Comparison of ENCODE assay signal across 27 cellular contexts in genomic region chr7:43791-44540, GRCh38.
DNase-seq lines count a peak whose midpoint lies in the region; ATAC-seq, FAIRE-seq and TF ChIP-seq lines count a peak whose summit lies in the region.
"Had no signal": no experiment of that assay in that cellular context is flagged by ENCODE, and none has a peak within 500 bp of the region (broad histone marks: within the 10 kb centered on the region; RNA-seq: fewer than 3 reads in every experiment).

No MANE protein-coding gene starts in this region.

- TF ChIP-seq POLR2A in GM12878 (IDR thresholded peaks at IDR 0.05; ENCODE audit: low read depth, low read length): no peak

- no peaks in the 10 kb centered on the region for H4K20me1 ChIP-seq in GM12878 (ENCODE audit: control insufficient read depth, insufficient read depth)
- no peaks in the 10 kb centered on the region for H4K20me1 ChIP-seq in Karpas-422 (ENCODE audit: insufficient read depth, low read depth, low read length)
- H4K20me1 ChIP-seq: BLaER1 had no signal

- ATAC-seq in Right ventricle myocardium superior (ENCODE audit: poor library complexity): no peak
- no peak for ATAC-seq in GM12878
- ATAC-seq: activated CD4-positive, CD25-positive, alpha-beta regulatory T cell treated with anti-CD3 and anti-CD28 coated beads, Interleukin-2, amount 50 U/mL, for 24 hours; GM23338; natural killer cell treated with Interleukin-12 subunit alpha and Interleukin-12 subunit beta and Interleukin-15 and Interleukin-18, amount 100 ng/mL, for 72 hours; PC-3 had no signal

- H3K4me1 Mint-ChIP-seq in neural crest cell: no peaks in the 10 kb centered on the region
- H3K4me1 Mint-ChIP-seq: activated naive CD8-positive, alpha-beta T cell treated with anti-CD3 and anti-CD28 coated beads for 36 hours; immature natural killer cell had no signal

- no peak overlapping the region for H3K27ac Mint-ChIP-seq in neural crest cell (ENCODE audit: unreplicated experiment)
- H3K27ac Mint-ChIP-seq: activated naive CD8-positive, alpha-beta T cell treated with anti-CD3 and anti-CD28 coated beads for 36 hours; GM23338; HFFc6; immature natural killer cell; natural killer cell treated with Interleukin-12 subunit alpha and Interleukin-12 subunit beta and Interleukin-15 and Interleukin-18, amount 100 ng/mL, for 72 hours had no signal

- no peak overlapping the region for H3K4me3 Mint-ChIP-seq in neural crest cell
- H3K4me3 Mint-ChIP-seq: activated naive CD8-positive, alpha-beta T cell treated with anti-CD3 and anti-CD28 coated beads for 36 hours; GM23338; HFFc6; immature natural killer cell; natural killer cell treated with Interleukin-12 subunit alpha and Interleukin-12 subunit beta and Interleukin-15 and Interleukin-18, amount 100 ng/mL, for 72 hours had no signal

- TF ChIP-seq CTCF in left ventricle myocardium inferior (IDR thresholded peaks at IDR 0.05; ENCODE audit: borderline replicate concordance) (no peak), GM12878 (IDR thresholded peaks at IDR 0.05 in 2 of 3, conservative IDR thresholded peaks at IDR 0.05 in 1 of 3; ENCODE audit: control insufficient read depth in 2 of 3, extremely low read depth in 1 of 3, insufficient read depth in 1 of 3, low read depth in 3 of 3, low read length in 3 of 3) (no peak), neural crest cell (conservative IDR thresholded peaks at IDR 0.05) (no peak)

- POLR2A ChIA-PET in GM12878 (lab: Charles Lee): no interaction called here

- peak; percentile 23 for FAIRE-seq in GM12878 (lab: Jason Lieb, UNC)
- FAIRE-seq: astrocyte had no signal

- 50% methylated on average over 14 of the region's 14 CpGs for WGBS in GM12878 (ENCODE audit: insufficient coverage, insufficient replicate concordance, low lambda C conversion rate, missing lambda C conversion rate)

- BruUV-seq in GM12878 (replicated peaks; lab: Mats Ljungman, UMichigan): no TSS peak

- no peaks in the 10 kb centered on the region for H3K9me2 ChIP-seq in Karpas-422 (replicated peaks; ENCODE audit: insufficient read depth, low read length)

- SMC1A ChIA-PET in GM12878 (lab: Charles Lee; ENCODE audit: uncharacterized antibody, unreplicated experiment): no interaction called here

- H3K9me3 ChIP-seq in left ventricle myocardium inferior (replicated peaks): no peaks in the 10 kb centered on the region
- no peaks in the 10 kb centered on the region for H3K9me3 ChIP-seq in GM12878 (replicated peaks; ENCODE audit: control insufficient read depth, insufficient read depth, low read length)
- no peaks in the 10 kb centered on the region for H3K9me3 ChIP-seq in Karpas-422 (ENCODE audit: low read length)
- H3K9me3 ChIP-seq: BLaER1, Caco-2 had no signal

- H3K4me3 ChIP-seq in left ventricle myocardium inferior (no peak overlapping the region), GM12878 (no peak overlapping the region), Karpas-422 (ENCODE audit: low read length) (no peak overlapping the region)
- H3K4me3 ChIP-seq: BLaER1, GM23338, hepatocyte had no signal

- H2AFZ ChIP-seq in GM12878 (ENCODE audit: control insufficient read depth, low read depth, low read length): no peak overlapping the region
- no peak overlapping the region for H2AFZ ChIP-seq in Karpas-422 (ENCODE audit: low read length)
- H2AFZ ChIP-seq: GM23338, hepatocyte had no signal

- H3K36me3 Mint-ChIP-seq in neural crest cell (ENCODE audit: low read depth): no peaks in the 10 kb centered on the region
- H3K36me3 Mint-ChIP-seq: activated naive CD8-positive, alpha-beta T cell treated with anti-CD3 and anti-CD28 coated beads for 36 hours; immature natural killer cell; natural killer cell treated with Interleukin-12 subunit alpha and Interleukin-12 subunit beta and Interleukin-15 and Interleukin-18, amount 100 ng/mL, for 72 hours had no signal

- DNase-seq in Right ventricle myocardium superior (peak; percentile 31), left ventricle myocardium inferior (no peak), GM12878 (ENCODE audit: low read depth, low spot score) (no peak), neural crest cell (ENCODE audit: low read depth, low spot score) (peak; percentile 0), ureter (ENCODE audit: low spot score) (peak; percentile 31), NCI-H1436 (lab: John Stamatoyannopoulos, UW) (no peak), Karpas-422 (no peak), NCI-H524 treated with DMSO at 0.1 percent for 48 hours (lab: John Stamatoyannopoulos, UW) (no peak)
- DNase-seq: ACHN; activated naive CD8-positive, alpha-beta T cell treated with anti-CD3 and anti-CD28 coated beads for 36 hours; cerebellar nuclear complex; DND-41; HFFc6; immature natural killer cell; NCI-H510A; PC-3; SIG-M5; SW 1271 had no signal

- no peak overlapping the region for H3K9ac ChIP-seq in GM12878 (ENCODE audit: control insufficient read depth, insufficient read depth, low read length)
- no peak overlapping the region for H3K9ac ChIP-seq in Karpas-422 (ENCODE audit: low read length)
- H3K9ac ChIP-seq: BLaER1, KMS-11 had no signal

- H3K4me1 ChIP-seq in left ventricle myocardium inferior: no peaks in the 10 kb centered on the region
- no peaks in the 10 kb centered on the region for H3K4me1 ChIP-seq in GM12878 (ENCODE audit: control insufficient read depth, insufficient read depth, low read length)
- H3K4me1 ChIP-seq in Karpas-422 (ENCODE audit: low read length): no peaks in the 10 kb centered on the region
- H3K4me1 ChIP-seq: BLaER1, Caco-2 had no signal

- no peak for TF ChIP-seq EP300 in GM12878 (IDR thresholded peaks at IDR 0.05; ENCODE audit: borderline replicate concordance in 1 of 2, control insufficient read depth in 1 of 2, low read depth in 2 of 2, low read length in 2 of 2)

- no peaks in the 10 kb centered on the region for H3K9me3 Mint-ChIP-seq in neural crest cell
- H3K9me3 Mint-ChIP-seq: activated naive CD8-positive, alpha-beta T cell treated with anti-CD3 and anti-CD28 coated beads for 36 hours; GM23338; HFFc6; immature natural killer cell; natural killer cell treated with Interleukin-12 subunit alpha and Interleukin-12 subunit beta and Interleukin-15 and Interleukin-18, amount 100 ng/mL, for 72 hours had no signal

- H3K79me2 ChIP-seq in GM12878 (ENCODE audit: control insufficient read depth, insufficient read depth, low read length) (no peaks in the 10 kb centered on the region), Karpas-422 (ENCODE audit: low read length) (no peaks in the 10 kb centered on the region)
- H3K79me2 ChIP-seq: hepatocyte had no signal

- no peak for TF ChIP-seq RAD21 in GM12878 (IDR thresholded peaks at IDR 0.05; ENCODE audit: insufficient read depth, low read depth, low read length)

- RAD21 ChIA-PET in GM12878 (lab: Charles Lee; ENCODE audit: unreplicated experiment): no interaction called here

- H3K27me3 ChIP-seq in left ventricle myocardium inferior (ENCODE audit: low read depth) (peaks cover 35% of the 10 kb centered on the region), GM12878 (replicated peaks in 1 of 2; ENCODE audit: control insufficient read depth in 2 of 2, insufficient read depth in 2 of 2, low read length in 1 of 2) (no peaks in the 10 kb centered on the region), Karpas-422 (ENCODE audit: low read length) (no peaks in the 10 kb centered on the region)
- H3K27me3 ChIP-seq: BLaER1, hepatocyte had no signal

- CTCF ChIA-PET in GM12878 (lab: Yijun Ruan, JAX): no interaction called here

- intact Hi-C loops in Right ventricle myocardium superior (cut with DNase I): no loop called here
- intact Hi-C loops in left ventricle myocardium inferior (cut with micrococcal nuclease): no loop called here
- intact Hi-C loops in GM12878 (cut with micrococcal nuclease; ENCODE audit: unreplicated experiment): no loop called here

- no peaks in the 10 kb centered on the region for H3K36me3 ChIP-seq in left ventricle myocardium inferior
- H3K36me3 ChIP-seq in GM12878 (ENCODE audit: control insufficient read depth in 2 of 2, insufficient read depth in 2 of 2, low read length in 1 of 2): no peaks in the 10 kb centered on the region
- no peaks in the 10 kb centered on the region for H3K36me3 ChIP-seq in Karpas-422 (ENCODE audit: insufficient read depth, low read length)
- H3K36me3 ChIP-seq: BLaER1 had no signal

- in situ Hi-C loops in GM12878 (cut with MboI): no loop called here

- H3K27ac ChIP-seq in left ventricle myocardium inferior (replicated peaks) (no peak overlapping the region), GM12878 (ENCODE audit: control insufficient read depth, insufficient read depth) (no peak overlapping the region), Karpas-422 (ENCODE audit: low read length) (no peak overlapping the region)
- H3K27ac ChIP-seq: BLaER1, epithelial cell of prostate, hepatocyte, KMS-11 had no signal

- H3K4me2 ChIP-seq in GM12878 (ENCODE audit: control insufficient read depth, insufficient read depth) (no peak overlapping the region), Karpas-422 (ENCODE audit: low read depth, low read length, poor library complexity, severe bottlenecking) (no peak overlapping the region)
- H3K4me2 ChIP-seq: BLaER1, GM23338, hepatocyte, KMS-11 had no signal

- H3K27me3 Mint-ChIP-seq in neural crest cell (ENCODE audit: low read depth): peaks cover 3% of the 10 kb centered on the region

TF ChIP-seq in GM12878, 131 proteins besides CTCF, POLR2A, EP300 and RAD21 (continues in another document):
- no peak for TF ChIP-seq E4F1 (IDR thresholded peaks at IDR 0.05; ENCODE audit: borderline replicate concordance, partially characterized antibody)
- no peak for TF ChIP-seq WRNIP1 (IDR thresholded peaks at IDR 0.05; ENCODE audit: borderline replicate concordance, low read depth, low read length)

Comparison
In these comparisons a context has a peak if more than half of its experiments do, and no peak if none do; other contexts are left out.
1. DNase-seq: peak in Right ventricle myocardium superior (single experiment), neural crest cell (single experiment) and ureter (single experiment); none in left ventricle myocardium inferior (single experiment), GM12878 (single experiment), NCI-H1436 (single experiment), Karpas-422 (single experiment) and NCI-H524 treated with DMSO at 0.1 percent for 48 hours (single experiment).